1 cellular context compared by ENCODE assay signal in genomic region chr1:18956189-18957135, GRCh38.
TF ChIP-seq lines count a peak whose summit lies in the region.

IFFO2 (minus strand) TSS chr1:18956676; CDS start chr1:18956332, 344 bp downstream.

TF ChIP-seq in A549, 52 proteins besides CTCF, POLR2A, EP300 and RAD21 (continued from another document):
- TF ChIP-seq ELK1 (IDR thresholded peaks at IDR 0.05; ENCODE audit: low read depth, low read length) = no peak
- peak; percentile 16; the same call in 1 of the 2 replicates for TF ChIP-seq PHF8 (IDR thresholded peaks at IDR 0.05; ENCODE audit: borderline replicate concordance, low read depth)
- peak; percentile 36 to 84; a peak in 2 of 5 replicates for TF ChIP-seq JUN (IDR thresholded peaks at IDR 0.05)
- no peak for TF ChIP-seq CEBPB (IDR thresholded peaks at IDR 0.05)
- TF ChIP-seq ATOH8 (CRISPR knock-in tag; IDR thresholded peaks at IDR 0.05; ENCODE audit: low read depth) = no peak
- TF ChIP-seq ZNF302 (CRISPR knock-in tag; IDR thresholded peaks at IDR 0.05) = no peak
- no peak for TF ChIP-seq CHD2 (IDR thresholded peaks at IDR 0.05; ENCODE audit: low read length, partially characterized antibody)
- TF ChIP-seq EHF (CRISPR knock-in tag; IDR thresholded peaks at IDR 0.05) = no peak
- peak; percentile 49; the same call in 1 of the 3 replicates for TF ChIP-seq BCL3 (IDR thresholded peaks at IDR 0.05)
- TF ChIP-seq CBX8 (IDR thresholded peaks at IDR 0.05) = no peak
- TF ChIP-seq RFX5 (IDR thresholded peaks at IDR 0.05) = no peak
- TF ChIP-seq HEYL (CRISPR knock-in tag; IDR thresholded peaks at IDR 0.05) = no peak
TF ChIP-seq in A549: peak in this region for 3.
